In genomic region chr5:113047733-113048652, GRCh38 we compare ENCODE assay signal across 10 cellular contexts.
A peak's percentile ranks its signal among the peaks of the same experiment; 100 is the strongest.
DNase-seq lines count a peak whose midpoint lies in the region; ATAC-seq and TF ChIP-seq lines count a peak whose summit lies in the region.
"Had no signal": no experiment of that assay in that cellular context is flagged by ENCODE, and none has a peak within 500 bp of the region (broad histone marks: within the 10 kb centered on the region; RNA-seq: fewer than 3 reads in every experiment).

No MANE protein-coding gene starts in this region.

- POLR2A ChIA-PET in PC-3 (lab: Charles Lee; ENCODE audit: unreplicated experiment) = no interaction called here

- intact Hi-C loops in PC-3 (cut with micrococcal nuclease) (no loop called here), right cardiac atrium (cut with DNase I) (no loop called here)

- ATAC-seq in GM19324 (IDR thresholded peaks at IDR 0.05; ENCODE audit: low FRiP score, unreplicated experiment) (peak; percentile 93), HG03025 (IDR thresholded peaks at IDR 0.05; ENCODE audit: low FRiP score, unreplicated experiment) (peak; percentile 94), PC-3 (no peak), right cardiac atrium (no peak)

- H3K79me2 ChIP-seq in PC-3 (ENCODE audit: low read length) (no peaks in the 10 kb centered on the region), smooth muscle cell (ENCODE audit: low read depth) (no peaks in the 10 kb centered on the region)

- DNase-seq in PC-3 = no peak
- DNase-seq in smooth muscle cell (lab: John Stamatoyannopoulos, UW; ENCODE audit: unreplicated experiment) = no peak
- DNase-seq in erythroblast (lab: John Stamatoyannopoulos, UW) = no peak
- DNase-seq in right cardiac atrium = no peak
- no peak for DNase-seq in NK-92 treated with Interleukin-12 subunit alpha and Interleukin-12 subunit beta, amount 100 ng/mL, for 24 hours (lab: John Stamatoyannopoulos, UW)
- DNase-seq in D341Med (ENCODE audit: low spot score) = no peak
- DNase-seq: upper lobe of left lung had no signal

- no peak overlapping the region for H3K9ac ChIP-seq in PC-3 (ENCODE audit: low read length)
- no peak overlapping the region for H3K9ac ChIP-seq in smooth muscle cell (ENCODE audit: low read depth)

- CTCF ChIA-PET in PC-3 (lab: Charles Lee) = no interaction called here

- WGBS in smooth muscle cell (ENCODE audit: low lambda C conversion rate) = 91% methylated on average over 11 of the region's 11 CpGs
- WGBS in right cardiac atrium = 61% methylated on average over 11 of the region's 11 CpGs

- H3K36me3 ChIP-seq in PC-3 (ENCODE audit: low read depth, low read length) = no peaks in the 10 kb centered on the region
- no peaks in the 10 kb centered on the region for H3K36me3 ChIP-seq in smooth muscle cell (ENCODE audit: low read depth)
- H3K36me3 ChIP-seq: pancreas had no signal

- H3F3A ChIP-seq in PC-3 (ENCODE audit: low read length, unreplicated experiment) (no peaks in the 10 kb centered on the region), smooth muscle cell (ENCODE audit: low read depth) (peaks cover 3% of the 10 kb centered on the region)

- H3K9me3 ChIP-seq in PC-3 (ENCODE audit: low read length) = no peaks in the 10 kb centered on the region
- H3K9me3 ChIP-seq in smooth muscle cell (replicated peaks; ENCODE audit: low read depth) = no peaks in the 10 kb centered on the region
- no peaks in the 10 kb centered on the region for H3K9me3 ChIP-seq in right cardiac atrium (ENCODE audit: control insufficient read depth, low read length)
- H3K9me3 ChIP-seq: pancreas, upper lobe of left lung had no signal

- H3K4me3 ChIP-seq in PC-3 (ENCODE audit: low read length) = no peak overlapping the region
- no peak overlapping the region for H3K4me3 ChIP-seq in smooth muscle cell
- no peak overlapping the region for H3K4me3 ChIP-seq in right cardiac atrium (ENCODE audit: low read length)
- H3K4me3 ChIP-seq: pancreas had no signal

- H2AFZ ChIP-seq in PC-3 (ENCODE audit: low read length) (no peak overlapping the region), smooth muscle cell (ENCODE audit: low read depth) (no peak overlapping the region)

- H3K27me3 ChIP-seq in PC-3 (ENCODE audit: low read length) (no peaks in the 10 kb centered on the region), smooth muscle cell (ENCODE audit: low read depth) (no peaks in the 10 kb centered on the region), right cardiac atrium (ENCODE audit: control insufficient read depth, insufficient read depth) (no peaks in the 10 kb centered on the region)
- H3K27me3 ChIP-seq: pancreas, upper lobe of left lung had no signal

- peaks cover 44% of the 10 kb centered on the region for H3K4me1 ChIP-seq in PC-3 (ENCODE audit: insufficient read depth, low read length)
- no peaks in the 10 kb centered on the region for H3K4me1 ChIP-seq in smooth muscle cell (ENCODE audit: low read depth)
- peaks cover 19% of the 10 kb centered on the region for H3K4me1 ChIP-seq in right cardiac atrium (ENCODE audit: control insufficient read depth, insufficient read depth, low read length)
- H3K4me1 ChIP-seq: pancreas had no signal

- no peaks in the 10 kb centered on the region for H3K9me2 ChIP-seq in PC-3 (replicated peaks; ENCODE audit: low read length)

- H3K4me2 ChIP-seq in PC-3 (ENCODE audit: low read length) = peak overlapping the region; percentile 28; the same call in 1 of the 2 replicates
- no peak overlapping the region for H3K4me2 ChIP-seq in smooth muscle cell

- H4K20me1 ChIP-seq in PC-3 (ENCODE audit: low read length) = no peaks in the 10 kb centered on the region
- no peaks in the 10 kb centered on the region for H4K20me1 ChIP-seq in smooth muscle cell (ENCODE audit: low read depth)

- TF ChIP-seq POLR2A in erythroblast (IDR thresholded peaks at IDR 0.05; ENCODE audit: low read length) = no peak

- H3K27ac ChIP-seq in PC-3 (ENCODE audit: low read length) = peak overlapping the region; percentile 31
- H3K27ac ChIP-seq in smooth muscle cell (ENCODE audit: low read depth) = peak overlapping the region; percentile 58
- no peak overlapping the region for H3K27ac ChIP-seq in right cardiac atrium (ENCODE audit: low read length)
- H3K27ac ChIP-seq: pancreas had no signal

- TSS peak; percentile 73 for BruUV-seq in PC-3 (replicated peaks; lab: Mats Ljungman, UMichigan)

- TF ChIP-seq CTCF in PC-3 (conservative IDR thresholded peaks at IDR 0.05; ENCODE audit: low read depth, low read length) (no peak), smooth muscle cell (IDR thresholded peaks at IDR 0.05; ENCODE audit: borderline replicate concordance, insufficient read depth, poor library complexity, severe bottlenecking) (no peak)

Comparison
In these comparisons a context has a peak if more than half of its experiments do, and no peak if none do; other contexts are left out.
1. ATAC-seq: peak in GM19324 (single experiment) and HG03025 (single experiment); none in PC-3 (single experiment) and right cardiac atrium (0 of 2).